ENCODE assay signal across 12 cellular contexts in the genomic region with DNA sequence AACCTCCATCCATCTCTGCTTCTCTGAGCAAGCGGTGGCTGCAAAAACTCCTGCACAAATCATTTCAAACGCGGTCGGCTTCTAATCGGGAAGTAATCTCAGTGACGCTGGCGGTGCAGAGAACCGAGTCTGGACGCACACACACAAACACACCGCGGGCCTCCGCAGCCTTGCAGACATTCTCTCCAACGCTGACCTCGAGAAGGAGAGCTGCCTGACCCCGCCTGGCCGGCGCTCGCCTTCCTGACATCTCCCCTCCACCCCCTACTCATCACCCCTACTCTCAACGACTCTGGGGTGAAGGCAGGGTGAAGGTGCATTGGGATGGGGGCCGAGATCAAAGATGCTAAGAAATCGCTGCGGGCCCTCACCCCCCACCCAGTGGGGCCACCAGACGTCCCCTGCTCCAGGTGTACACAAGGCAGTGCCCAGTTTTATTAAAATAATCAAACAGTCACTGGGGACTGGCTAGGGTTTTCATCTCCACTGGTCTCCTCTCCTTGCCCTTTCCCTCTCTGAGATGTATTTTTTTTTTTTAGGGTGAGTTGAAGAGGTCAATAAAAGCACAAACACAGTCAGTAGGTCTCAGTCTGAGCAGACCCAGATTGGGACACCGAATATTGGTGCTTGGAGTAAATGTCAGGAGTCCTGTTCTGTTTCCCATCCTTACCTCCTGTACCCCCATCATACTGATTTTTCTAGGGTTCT. TPM values are rescaled to one million over a fixed set of nuclear protein-coding genes. Genes with fewer than 3 reads are reported as not detected.
DNase-seq lines count a peak whose midpoint lies in the region; ATAC-seq and TF ChIP-seq lines count a peak whose summit lies in the region.
"Had no signal": no experiment of that assay in that cellular context is flagged by ENCODE, and none has a peak within 500 bp of the region (broad histone marks: within the 10 kb centered on the region; RNA-seq: fewer than 3 reads in every experiment).

No MANE protein-coding gene starts in this region.

- H3K4me1 ChIP-seq in NT2/D1 (ENCODE audit: insufficient read depth, insufficient read length) = peaks cover 13% of the 10 kb centered on the region
- peaks cover 0 to 42% (median 18%) of the 10 kb centered on the region in 9 donors for H3K4me1 ChIP-seq in heart right ventricle
- H3K4me1 ChIP-seq in suprapubic skin = peaks cover 27% of the 10 kb centered on the region

- peaks cover 12% of the 10 kb centered on the region for H3K36me3 Mint-ChIP-seq in activated naive CD4-positive, alpha-beta T cell treated with anti-CD3 and anti-CD28 coated beads, Interleukin-2, amount 10 ng/mL, durations not matched to agents 7 days and 5 days

- intact Hi-C loops in heart right ventricle (cut with DNase I) = loop anchor here in 1 of 10 donors (10.0 kb wide), 1 partner anchor 52 kb away; no protein-coding TSS in a partner anchor

- peaks cover 2% of the 10 kb centered on the region for H3K4me1 Mint-ChIP-seq in activated naive CD4-positive, alpha-beta T cell treated with anti-CD3 and anti-CD28 coated beads, Interleukin-2, amount 10 ng/mL, durations not matched to agents 7 days and 5 days

- H3K27me3 ChIP-seq in NT2/D1 (ENCODE audit: insufficient read depth, insufficient read length) (peaks cover 100% of the 10 kb centered on the region), heart right ventricle (peaks cover 0 to 100% (median 67%) of the 10 kb centered on the region in 7 donors), suprapubic skin (peaks cover 99% of the 10 kb centered on the region)

- TF ChIP-seq CTCF in heart right ventricle (IDR thresholded peaks at IDR 0.05) = no peak
- TF ChIP-seq CTCF in suprapubic skin (IDR thresholded peaks at IDR 0.05) = no peak

- H3K9me3 ChIP-seq in NT2/D1 (ENCODE audit: insufficient read depth, low read length) (no peaks in the 10 kb centered on the region), heart right ventricle (no peaks in the 10 kb centered on the region), suprapubic skin (no peaks in the 10 kb centered on the region)

- H3K9ac ChIP-seq in NT2/D1 (ENCODE audit: insufficient read length, low read depth) = peak overlapping the region; percentile 26

- no peak for TF ChIP-seq POLR2A in suprapubic skin (IDR thresholded peaks at IDR 0.05)

- no peak for ATAC-seq in heart right ventricle
- no peak for ATAC-seq in GM18498 (IDR thresholded peaks at IDR 0.05; ENCODE audit: unreplicated experiment)
- ATAC-seq in HG02981 (IDR thresholded peaks at IDR 0.05; ENCODE audit: unreplicated experiment) = no peak

- 15 to 16% methylated on average over 24 of the region's 24 CpGs for WGBS in heart right ventricle, 2 donors
- 12% methylated on average over 23 of the region's 24 CpGs for WGBS in suprapubic skin

- H3K36me3 ChIP-seq in NT2/D1 (ENCODE audit: insufficient read depth, insufficient read length, low read length) (no peaks in the 10 kb centered on the region), heart right ventricle (no peaks in the 10 kb centered on the region), suprapubic skin (no peaks in the 10 kb centered on the region)

- no peak for TF ChIP-seq EP300 in suprapubic skin (IDR thresholded peaks at IDR 0.05)

- peaks cover 100% of the 10 kb centered on the region for H3K27me3 Mint-ChIP-seq in activated naive CD4-positive, alpha-beta T cell treated with anti-CD3 and anti-CD28 coated beads, Interleukin-2, amount 10 ng/mL, durations not matched to agents 7 days and 5 days

- H3K27ac Mint-ChIP-seq in activated naive CD4-positive, alpha-beta T cell treated with anti-CD3 and anti-CD28 coated beads, Interleukin-2, amount 10 ng/mL, durations not matched to agents 7 days and 5 days = peak overlapping the region; percentile 22

- CTCF ChIA-PET in activated naive CD4-positive, alpha-beta T cell treated with anti-CD3 and anti-CD28 coated beads, Interleukin-2, amount 10 ng/mL, durations not matched to agents 7 days and 5 days (lab: Charles Lee) = interaction anchor here (1.0 kb wide), 1 partner anchor 40 kb away, joined by 3 read pairs; no protein-coding TSS in a partner anchor

- DNase-seq in activated naive CD4-positive, alpha-beta T cell treated with anti-CD3 and anti-CD28 coated beads, Interleukin-2, amount 10 ng/mL, durations not matched to agents 7 days and 5 days = no peak
- no peak for DNase-seq in activated naive CD4-positive, alpha-beta T cell treated with Interleukin-2 at 50 U/mL for 16 hours
- DNase-seq in NT2/D1 (ENCODE audit: low read depth, low spot score) = no peak
- DNase-seq in heart right ventricle = no peak
- no peak for DNase-seq in suprapubic skin (ENCODE audit: low spot score in 2 of 2)
- DNase-seq in cerebellar nuclear complex (lab: John Stamatoyannopoulos, UW) = no peak
- DNase-seq: NCI-H2171 treated with DMSO at 0.1 percent for 48 hours, nucleus accumbens had no signal

- H3K4me3 ChIP-seq in NT2/D1 (ENCODE audit: insufficient read length, low read depth) (no peak overlapping the region), heart right ventricle (peak overlapping the region; percentile 28 to 79 (median 69)), suprapubic skin (peak overlapping the region; percentile 52)

- H3K9me3 Mint-ChIP-seq in activated naive CD4-positive, alpha-beta T cell treated with anti-CD3 and anti-CD28 coated beads, Interleukin-2, amount 10 ng/mL, durations not matched to agents 7 days and 5 days = no peaks in the 10 kb centered on the region

- H3K4me3 Mint-ChIP-seq in activated naive CD4-positive, alpha-beta T cell treated with anti-CD3 and anti-CD28 coated beads, Interleukin-2, amount 10 ng/mL, durations not matched to agents 7 days and 5 days = no peak overlapping the region

- H3K27ac ChIP-seq in heart right ventricle (peak overlapping the region; percentile 26 to 95 (median 91)), suprapubic skin (peak overlapping the region; percentile 2)

RNA-seq across cellular contexts. Expression of a gene that starts 0.5 kb away (rescaled TPM):
- total RNA-seq in heart right ventricle = 10 to 100 TPM; 24.6 to 70.1 (median 54.3) TPM
- 10 to 100 TPM in 1 of 2 donors, 1 to 10 TPM in 1; 4.0 to 30.2 TPM for polyA plus RNA-seq in heart right ventricle
- 1 to 10 TPM in 2 of 4 donors, under 1 TPM in 1, not detected in 1; 0.44 to 3.5 (median 2.1) TPM for total RNA-seq in suprapubic skin
- total RNA-seq: epithelial cell of proximal tubule, temporal lobe had no signal

Comparison
In these comparisons a context has a peak if more than half of its experiments do, and no peak if none do; other contexts are left out.
1. RNA of a gene that starts 0.5 kb away (total RNA-seq): 24.6 to 70.1 TPM in heart right ventricle; 0.44 to 3.5 TPM in suprapubic skin; every median in the first group is over 4 times any median in the second.